In genomic region chr20:50737352-50737751, GRCh38 we compare ENCODE assay signal across 1 cellular context.
TF ChIP-seq lines count a peak whose summit lies in the region.

No MANE protein-coding gene starts in this region.

TF ChIP-seq in K562, 482 proteins besides CTCF, POLR2A, EP300 and RAD21 (continued from another document and continues in another):
- no peak for TF ChIP-seq PRDM10 (IDR thresholded peaks at IDR 0.05; ENCODE audit: partially characterized antibody)
- no peak for TF ChIP-seq RFX7 (CRISPR knock-in tag; IDR thresholded peaks at IDR 0.05)
- peak; percentile 93 for TF ChIP-seq NFE2 (IDR thresholded peaks at IDR 0.05; ENCODE audit: low read depth)
- TF ChIP-seq CCAR2 (IDR thresholded peaks at IDR 0.05; ENCODE audit: low read depth, low read length) = no peak
- no peak for TF ChIP-seq ETV6 (IDR thresholded peaks at IDR 0.05; ENCODE audit: borderline replicate concordance in 1 of 2, low read depth in 2 of 2, low read length in 1 of 2)
- TF ChIP-seq ETV6 (CRISPR knock-in tag; IDR thresholded peaks at IDR 0.05; ENCODE audit: borderline replicate concordance) = no peak
- TF ChIP-seq ZNF512 (tag; IDR thresholded peaks at IDR 0.05) = no peak
- TF ChIP-seq ZFP1 (CRISPR knock-in tag; IDR thresholded peaks at IDR 0.05) = no peak
- TF ChIP-seq TCF7 (IDR thresholded peaks at IDR 0.05; ENCODE audit: borderline replicate concordance) = no peak
- no peak for TF ChIP-seq ZNF79 (CRISPR knock-in tag; IDR thresholded peaks at IDR 0.05; ENCODE audit: low read depth)
- no peak for TF ChIP-seq NFRKB (IDR thresholded peaks at IDR 0.05; ENCODE audit: low read depth)
- no peak for TF ChIP-seq ZBTB43 (CRISPR knock-in tag; IDR thresholded peaks at IDR 0.05)
- no peak for TF ChIP-seq TCF7L2 (IDR thresholded peaks at IDR 0.05; ENCODE audit: low read depth, low read length)
- peak; percentile 65 for TF ChIP-seq MAFK (IDR thresholded peaks at IDR 0.05; ENCODE audit: low read length)
- no peak for TF ChIP-seq ADNP (tag; IDR thresholded peaks at IDR 0.05)
- peak; percentile 80 for TF ChIP-seq ZNF316 (IDR thresholded peaks at IDR 0.05)
- no peak for TF ChIP-seq ZNF785 (CRISPR knock-in tag; IDR thresholded peaks at IDR 0.05)
- TF ChIP-seq NUFIP1 (IDR thresholded peaks at IDR 0.05; ENCODE audit: partially characterized antibody) = no peak
- no peak for TF ChIP-seq PHB2 (IDR thresholded peaks at IDR 0.05; ENCODE audit: low read depth)
- no peak for TF ChIP-seq ETS2 (tag; IDR thresholded peaks at IDR 0.05; ENCODE audit: borderline replicate concordance, poor library complexity, severe bottlenecking)
- no peak for TF ChIP-seq XRCC5 (IDR thresholded peaks at IDR 0.05; ENCODE audit: low read depth, low read length)
- TF ChIP-seq GMEB1 (CRISPR knock-in tag; IDR thresholded peaks at IDR 0.05) = no peak
- TF ChIP-seq FOSL1 (tag; conservative IDR thresholded peaks at IDR 0.05) = no peak
- no peak for TF ChIP-seq ZNF431 (CRISPR knock-in tag; IDR thresholded peaks at IDR 0.05)
- TF ChIP-seq ARID3B (CRISPR knock-in tag; IDR thresholded peaks at IDR 0.05; ENCODE audit: borderline replicate concordance) = no peak
- TF ChIP-seq ZMIZ1 (IDR thresholded peaks at IDR 0.05; ENCODE audit: low read depth in 2 of 2, low read length in 2 of 2) = no peak
- TF ChIP-seq THAP12 (CRISPR knock-in tag; IDR thresholded peaks at IDR 0.05) = no peak
- no peak for TF ChIP-seq CXXC5 (CRISPR knock-in tag; IDR thresholded peaks at IDR 0.05)
- no peak for TF ChIP-seq MYC (IDR thresholded peaks at IDR 0.05; ENCODE audit: low read depth, low read length)
- TF ChIP-seq MYC (CRISPR knock-in tag; IDR thresholded peaks at IDR 0.05; ENCODE audit: borderline replicate concordance, low read depth) = no peak
- no peak for TF ChIP-seq SIRT6 (IDR thresholded peaks at IDR 0.05; ENCODE audit: low read depth, low read length)
- no peak for TF ChIP-seq NRF1 (conservative IDR thresholded peaks at IDR 0.05 in 1 of 2, IDR thresholded peaks at IDR 0.05 in 1 of 2)
- TF ChIP-seq ZNF609 (CRISPR knock-in tag; IDR thresholded peaks at IDR 0.05; ENCODE audit: borderline replicate concordance) = no peak
- TF ChIP-seq ZFP36 (IDR thresholded peaks at IDR 0.05; ENCODE audit: low read depth, low read length, partially characterized antibody) = no peak
- TF ChIP-seq ZBTB2 (IDR thresholded peaks at IDR 0.05) = no peak
- 0 out of 4 replicates have a peak, but pooled peaks of 1 of the 2 experiments have one; percentile 35 for TF ChIP-seq ARNT (IDR thresholded peaks at IDR 0.05)
- no peak for TF ChIP-seq DIDO1 (tag; IDR thresholded peaks at IDR 0.05; ENCODE audit: low read depth)
- no peak for TF ChIP-seq KDM2B (CRISPR knock-in tag; IDR thresholded peaks at IDR 0.05)
- TF ChIP-seq NFIX (CRISPR knock-in tag; IDR thresholded peaks at IDR 0.05; ENCODE audit: low read depth) = no peak
